ENCODE assay signal across 25 cellular contexts in the genomic region with DNA sequence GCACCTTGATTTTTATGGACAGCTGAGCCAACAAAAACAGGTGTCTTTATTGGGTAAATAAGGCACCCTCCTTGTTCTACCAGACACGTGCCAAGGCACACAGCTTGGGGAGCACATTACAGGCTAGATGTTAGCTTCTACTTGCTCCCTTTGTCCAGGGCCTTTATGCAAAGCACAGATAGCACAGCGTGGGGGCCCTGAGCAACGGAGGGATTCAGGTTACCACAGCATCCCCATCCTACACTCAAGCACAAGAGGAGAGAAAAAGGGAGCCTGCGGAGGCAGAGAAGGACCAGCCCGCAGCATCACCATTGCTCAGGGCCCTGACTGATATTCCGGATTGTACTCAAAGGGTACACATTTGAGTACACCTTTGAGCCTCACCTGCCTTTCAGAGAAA.
"Had no signal": no experiment of that assay in that cellular context is flagged by ENCODE, and none has a peak within 500 bp of the region (broad histone marks: within the 10 kb centered on the region; RNA-seq: fewer than 3 reads in every experiment).

No MANE protein-coding gene starts in this region.

- H3K27ac ChIP-seq: cardiac muscle cell, esophagus muscularis mucosa, gastroesophageal sphincter, heart right ventricle, neutrophil, parathyroid adenoma, sigmoid colon, thyroid gland had no signal

- H3K27me3 Mint-ChIP-seq: activated CD4-positive, alpha-beta T cell treated with anti-CD3 and anti-CD28 coated beads, Interleukin-2, amount 10 ng/mL, durations not matched to agents 7 days and 5 days; activated naive CD8-positive, alpha-beta T cell treated with anti-CD3 and anti-CD28 coated beads, Interleukin-2, amount 10 ng/mL, durations not matched to agents 7 days and 5 days; activated T-cell treated with anti-CD3 and anti-CD28 coated beads, Interleukin-2, amount 50 U/mL, for 24 hours; dendritic cell treated with granulocyte-macrophage colony-stimulating factor and Interleukin-4, amounts not matched to agents 40 ng/mL and 50 ng/mL, for 4 days had no signal

- H3K27ac Mint-ChIP-seq: activated CD4-positive, alpha-beta T cell treated with anti-CD3 and anti-CD28 coated beads, Interleukin-2, amount 10 ng/mL, durations not matched to agents 7 days and 5 days; activated CD8-positive, alpha-beta T cell treated with anti-CD3 and anti-CD28 coated beads, Interleukin-2, amount 10 ng/mL, durations not matched to agents 7 days and 5 days; activated naive CD8-positive, alpha-beta T cell treated with anti-CD3 and anti-CD28 coated beads, Interleukin-2, amount 10 ng/mL, durations not matched to agents 7 days and 5 days; activated T-cell treated with anti-CD3 and anti-CD28 coated beads, Interleukin-2, amount 50 U/mL, for 24 hours; activated T-helper 2 cell treated with anti-CD3 and anti-CD28 coated beads, Interferon-gamma antibody, Interleukin-2, Interleukin-4, amounts not matched to agents 10 μg/mL and 5 μg/mL and 100 μg/mL, durations not matched to agents 14 hours and 24 hours and 36 hours; dendritic cell treated with granulocyte-macrophage colony-stimulating factor and Interleukin-4, amounts not matched to agents 40 ng/mL and 50 ng/mL, for 4 days; memory B cell; naive B cell; stimulated activated naive B cell treated with anti-CD40 and anti-IgM and Interleukin-4, amounts not matched to agents 10 μg/mL and 1 μg/mL and 100 μg/mL, for 72 hours had no signal

- H3K36me3 ChIP-seq: cardiac muscle cell, esophagus muscularis mucosa, gastroesophageal sphincter, heart right ventricle, neutrophil, sigmoid colon, thyroid gland had no signal

- H3K4me1 Mint-ChIP-seq: activated CD4-positive, alpha-beta T cell treated with anti-CD3 and anti-CD28 coated beads, Interleukin-2, amount 10 ng/mL, durations not matched to agents 7 days and 5 days; activated naive CD8-positive, alpha-beta T cell treated with anti-CD3 and anti-CD28 coated beads, Interleukin-2, amount 10 ng/mL, durations not matched to agents 7 days and 5 days; stimulated activated naive B cell treated with anti-CD40 and anti-IgM and Interleukin-4, amounts not matched to agents 10 μg/mL and 1 μg/mL and 100 μg/mL, for 72 hours had no signal

- H3K36me3 Mint-ChIP-seq: activated naive CD8-positive, alpha-beta T cell treated with anti-CD3 and anti-CD28 coated beads, Interleukin-2, amount 10 ng/mL, durations not matched to agents 7 days and 5 days; memory B cell; naive B cell; stimulated activated naive B cell treated with anti-CD40 and anti-IgM and Interleukin-4, amounts not matched to agents 10 μg/mL and 1 μg/mL and 100 μg/mL, for 72 hours had no signal

- ATAC-seq: activated CD4-positive, CD25-positive, alpha-beta regulatory T cell treated with anti-CD3 and anti-CD28 coated beads, Interleukin-2, amount 50 U/mL, for 24 hours; activated CD8-positive, alpha-beta T cell treated with anti-CD3 and anti-CD28 coated beads, Interleukin-2, amount 10 ng/mL, durations not matched to agents 7 days and 5 days; gastroesophageal sphincter; heart right ventricle; left ventricle myocardium superior; mucosa of descending colon; stimulated activated naive B cell treated with anti-CD40 and anti-IgM and Interleukin-4, amounts not matched to agents 10 μg/mL and 1 μg/mL and 100 μg/mL, for 72 hours had no signal

- H3K4me3 Mint-ChIP-seq: activated CD4-positive, alpha-beta T cell treated with anti-CD3 and anti-CD28 coated beads, Interleukin-2, amount 10 ng/mL, durations not matched to agents 7 days and 5 days; activated CD8-positive, alpha-beta T cell treated with anti-CD3 and anti-CD28 coated beads, Interleukin-2, amount 10 ng/mL, durations not matched to agents 7 days and 5 days; activated naive CD8-positive, alpha-beta T cell treated with anti-CD3 and anti-CD28 coated beads, Interleukin-2, amount 10 ng/mL, durations not matched to agents 7 days and 5 days; activated T-cell treated with anti-CD3 and anti-CD28 coated beads, Interleukin-2, amount 50 U/mL, for 24 hours; dendritic cell treated with granulocyte-macrophage colony-stimulating factor and Interleukin-4, amounts not matched to agents 40 ng/mL and 50 ng/mL, for 4 days; memory B cell; naive B cell; stimulated activated naive B cell treated with anti-CD40 and anti-IgM and Interleukin-4, amounts not matched to agents 10 μg/mL and 1 μg/mL and 100 μg/mL, for 72 hours had no signal

- H3K27me3 ChIP-seq: cardiac muscle cell, esophagus muscularis mucosa, gastroesophageal sphincter, neutrophil, sigmoid colon, thyroid gland had no signal

- H3K9me3 Mint-ChIP-seq: activated CD4-positive, alpha-beta T cell treated with anti-CD3 and anti-CD28 coated beads, Interleukin-2, amount 10 ng/mL, durations not matched to agents 7 days and 5 days; activated naive CD8-positive, alpha-beta T cell treated with anti-CD3 and anti-CD28 coated beads, Interleukin-2, amount 10 ng/mL, durations not matched to agents 7 days and 5 days; activated T-cell treated with anti-CD3 and anti-CD28 coated beads, Interleukin-2, amount 50 U/mL, for 24 hours; activated T-helper 2 cell treated with anti-CD3 and anti-CD28 coated beads, Interferon-gamma antibody, Interleukin-2, Interleukin-4, amounts not matched to agents 10 μg/mL and 5 μg/mL and 100 μg/mL, durations not matched to agents 14 hours and 24 hours and 36 hours; dendritic cell treated with granulocyte-macrophage colony-stimulating factor and Interleukin-4, amounts not matched to agents 40 ng/mL and 50 ng/mL, for 4 days; memory B cell; stimulated activated naive B cell treated with anti-CD40 and anti-IgM and Interleukin-4, amounts not matched to agents 10 μg/mL and 1 μg/mL and 100 μg/mL, for 72 hours had no signal

- H3K4me1 ChIP-seq: esophagus muscularis mucosa, gastroesophageal sphincter, heart right ventricle, parathyroid adenoma, sigmoid colon, thyroid gland had no signal

- DNase-seq: activated CD4-positive, alpha-beta T cell treated with anti-CD3 and anti-CD28 coated beads, Interleukin-2, amount 10 ng/mL, durations not matched to agents 7 days and 5 days; activated CD8-positive, alpha-beta T cell treated with anti-CD3 and anti-CD28 coated beads, Interleukin-2, amount 10 ng/mL, durations not matched to agents 7 days and 5 days; activated naive CD4-positive, alpha-beta T cell treated with Interleukin-2 at 50 U/mL for 16 hours; activated naive CD8-positive, alpha-beta T cell treated with anti-CD3 and anti-CD28 coated beads, Interleukin-2, amount 10 ng/mL, durations not matched to agents 7 days and 5 days; activated T-cell treated with anti-CD3 and anti-CD28 coated beads, Interleukin-2, amount 50 U/mL, for 24 hours; amygdala; effector CD8-positive, alpha-beta T cell; heart right ventricle; left ventricle myocardium superior; mucosa of descending colon; naive B cell; sigmoid colon; stimulated activated CD4-positive, alpha-beta T cell treated with anti-CD3 and anti-CD28 coated beads, Interleukin-4, amount 100 ng/mL, for 24 hours; stimulated activated naive B cell treated with anti-CD40 and anti-IgM and Interleukin-4, amounts not matched to agents 10 μg/mL and 1 μg/mL and 100 μg/mL, for 72 hours; T1000; thyroid gland had no signal

- H3K9me3 ChIP-seq: esophagus muscularis mucosa, gastroesophageal sphincter, mucosa of descending colon, neutrophil, sigmoid colon, thyroid gland had no signal

- H3K4me3 ChIP-seq: cardiac muscle cell, esophagus muscularis mucosa, gastroesophageal sphincter, heart right ventricle, mucosa of descending colon, sigmoid colon, thyroid gland had no signal
